8 cellular contexts compared by ENCODE assay signal in the genomic region with DNA sequence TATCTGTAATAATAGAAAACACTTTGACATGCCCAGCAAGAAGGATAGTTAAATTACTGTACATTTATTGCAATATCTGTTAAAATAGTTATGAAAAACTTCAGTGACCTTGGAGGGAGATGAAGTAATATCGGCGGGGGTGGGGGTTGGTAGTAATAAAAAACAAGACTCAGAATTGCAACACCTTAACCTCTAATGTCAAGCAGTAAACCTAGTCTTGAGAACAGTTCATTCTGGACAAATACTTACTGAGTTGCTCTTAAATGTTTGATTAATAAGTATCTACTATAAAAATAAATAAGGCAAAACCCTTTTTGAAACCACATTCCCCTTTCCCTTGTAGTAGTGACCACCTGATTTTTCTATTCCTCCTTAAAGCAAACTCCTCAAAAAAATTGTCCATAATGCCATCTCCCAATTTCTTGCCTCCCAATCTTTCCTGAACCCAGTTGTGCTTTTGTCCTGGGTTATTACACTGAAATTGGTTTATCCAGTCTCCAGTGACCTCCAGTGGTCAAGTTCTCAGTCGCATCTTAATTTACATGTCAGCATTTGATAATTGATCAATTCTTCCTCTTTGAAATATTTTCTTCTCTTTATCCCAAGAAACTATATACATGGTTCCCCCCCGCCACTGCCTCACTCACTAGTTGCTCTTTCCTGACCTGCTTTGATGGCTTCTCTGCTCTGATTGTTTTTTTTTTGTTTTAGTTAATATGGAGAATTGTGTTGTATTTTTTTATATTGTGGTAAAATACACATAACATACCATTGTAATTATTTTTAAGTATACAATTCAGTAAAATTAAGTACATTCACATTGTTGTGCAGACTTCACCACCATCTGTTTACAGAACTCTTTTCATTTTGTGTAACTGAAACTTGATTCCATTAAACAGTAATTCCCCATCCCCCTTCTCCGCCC. TPM values are rescaled to one million over a fixed set of nuclear protein-coding genes. Genes with fewer than 3 reads are reported as not detected.
A peak's percentile ranks its signal among the peaks of the same experiment; 100 is the strongest.
DNase-seq lines count a peak whose midpoint lies in the region; ATAC-seq and TF ChIP-seq lines count a peak whose summit lies in the region.

No MANE protein-coding gene starts in this region.

- H3K27ac Mint-ChIP-seq in CD14-positive monocyte: peak overlapping the region; percentile 56 to 94 (median 79)

- peaks cover 0 to 2% (median 0%) of the 10 kb centered on the region in 7 donors for H3K9me3 Mint-ChIP-seq in CD14-positive monocyte

- DNase-seq in CD14-positive monocyte (ENCODE audit: low spot score) (no peak), GM13977 (ENCODE audit: low spot score) (no peak), NOMO-1 treated with dmso at 0.1 percent for 144 hours (lab: John Stamatoyannopoulos, UW; ENCODE audit: unreplicated experiment) (peak; percentile 15), cerebellum (ENCODE audit: low spot score) (peak; percentile 16), upper lobe of right lung (no peak), NCI-H1048 (lab: John Stamatoyannopoulos, UW) (no peak)

- intact Hi-C loops in CD14-positive monocyte (cut with micrococcal nuclease) (loop anchor here (2.0 to 10.0 kb wide), 2 partner anchors 148 to 172 kb away; no protein-coding TSS in a partner anchor), upper lobe of right lung (cut with DNase I) (no loop called here)

- peak overlapping the region in 1 of 2 donors; percentile 69 for H3K9ac ChIP-seq in liver (ENCODE audit: low read depth in 1 of 2, low read length in 2 of 2)

- WGBS in liver: 34% methylated on average over 5 of the region's 5 CpGs

- peaks cover 3% of the 10 kb centered on the region in 2 donors for H3K36me3 Mint-ChIP-seq in CD14-positive monocyte

- H3K9me3 ChIP-seq in liver (ENCODE audit: control insufficient read depth in 4 of 4, low read length in 3 of 4) (no peaks in the 10 kb centered on the region), upper lobe of right lung (no peaks in the 10 kb centered on the region)

- H3K27me3 ChIP-seq in liver (ENCODE audit: control insufficient read depth in 4 of 4, insufficient read depth in 4 of 4, low read length in 3 of 4) (no peaks in the 10 kb centered on the region), upper lobe of right lung (no peaks in the 10 kb centered on the region)

- H3K4me1 Mint-ChIP-seq in CD14-positive monocyte: peaks cover 40% of the 10 kb centered on the region

- H3K4me3 ChIP-seq in liver (ENCODE audit: low read depth in 1 of 3, low read length in 3 of 3) (no peak overlapping the region), upper lobe of right lung (no peak overlapping the region)

- H3K36me3 ChIP-seq in liver (ENCODE audit: control insufficient read depth in 4 of 4, insufficient read depth in 3 of 4, low read depth in 1 of 4, low read length in 3 of 4): no peaks in the 10 kb centered on the region
- H3K36me3 ChIP-seq in upper lobe of right lung: no peaks in the 10 kb centered on the region

- in situ Hi-C loops in GM13977 (cut with MboI; ENCODE audit: low pct_unique_long_range_greater_than_20kb, low sequenced_read_pairs, unreplicated experiment): no loop called here

- TF ChIP-seq CTCF in CD14-positive monocyte (IDR thresholded peaks at IDR 0.05) (peak; percentile 69), GM13977 (IDR thresholded peaks at IDR 0.05; ENCODE audit: extremely low read depth, insufficient read depth, missing control alignments) (peak; percentile 50), liver (IDR thresholded peaks at IDR 0.05; ENCODE audit: low read depth, low read length, missing input control) (peak; percentile 72), upper lobe of right lung (IDR thresholded peaks at IDR 0.05) (peak; percentile 56)

- H3K27me3 Mint-ChIP-seq in CD14-positive monocyte (ENCODE audit: low read depth in 3 of 3): no peaks in the 10 kb centered on the region

- H3K27ac ChIP-seq in liver (ENCODE audit: low read depth in 1 of 2, low read length in 2 of 2) (no peak overlapping the region), upper lobe of right lung (peak overlapping the region; percentile 34)

- peaks cover 3 to 23% (median 16%) of the 10 kb centered on the region in 4 donors for H3K4me1 ChIP-seq in liver (ENCODE audit: control insufficient read depth in 4 of 4, insufficient read depth in 4 of 4, low read length in 3 of 4)
- H3K4me1 ChIP-seq in upper lobe of right lung: peaks cover 65% of the 10 kb centered on the region

- ATAC-seq in upper lobe of right lung: peak; percentile 88
- no peak for ATAC-seq in GM19452 (IDR thresholded peaks at IDR 0.05; ENCODE audit: unreplicated experiment)

- H3K4me3 Mint-ChIP-seq in CD14-positive monocyte: no peak overlapping the region

- TF ChIP-seq RAD21 in liver (IDR thresholded peaks at IDR 0.05): peak; percentile 95 to 96

TF ChIP-seq in liver, 16 proteins besides CTCF, POLR2A, EP300 and RAD21:
- TF ChIP-seq FOXA1 (IDR thresholded peaks at IDR 0.05) (no peak), HNF4A (conservative IDR thresholded peaks at IDR 0.05) (peak in 1 of 2 donors; percentile 11), HNF4G (IDR thresholded peaks at IDR 0.05) (no peak), JUND (IDR thresholded peaks at IDR 0.05) (no peak), RXRA (IDR thresholded peaks at IDR 0.05) (peak in 1 of 2 donors; percentile 20), NR2F2 (IDR thresholded peaks at IDR 0.05) (peak; percentile 32)
- TF ChIP-seq, protein P1, sequence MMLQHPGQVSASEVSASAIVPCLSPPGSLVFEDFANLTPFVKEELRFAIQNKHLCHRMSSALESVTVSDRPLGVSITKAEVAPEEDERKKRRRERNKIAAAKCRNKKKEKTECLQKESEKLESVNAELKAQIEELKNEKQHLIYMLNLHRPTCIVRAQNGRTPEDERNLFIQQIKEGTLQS (IDR thresholded peaks at IDR 0.05): no peak

RNA-seq across cellular contexts. Expression of a gene that starts 36.8 kb away (rescaled TPM):
- 10 to 100 TPM; 41.2 to 75.3 TPM for polyA plus RNA-seq in CD14-positive monocyte
- total RNA-seq in cerebellum: 22.6 TPM
- total RNA-seq in liver: 10 to 100 TPM; 14.2 to 31.4 TPM
- 10 to 100 TPM; 23.1 to 28.6 TPM for polyA plus RNA-seq in liver
- 118 TPM for total RNA-seq in upper lobe of right lung

Comparison
In these comparisons a context has a peak if more than half of its experiments do, and no peak if none do; other contexts are left out.
1. DNase-seq: peak in NOMO-1 treated with dmso at 0.1 percent for 144 hours (single experiment) and cerebellum (single experiment); none in CD14-positive monocyte (single experiment), GM13977 (single experiment), upper lobe of right lung (single experiment) and NCI-H1048 (single experiment).
2. Peak in every context shown above with its lines, with median percentiles within 50 percentile points of each other: CTCF ChIP-seq.